Comparison of ENCODE assay signal across 1 cellular context in the genomic region with DNA sequence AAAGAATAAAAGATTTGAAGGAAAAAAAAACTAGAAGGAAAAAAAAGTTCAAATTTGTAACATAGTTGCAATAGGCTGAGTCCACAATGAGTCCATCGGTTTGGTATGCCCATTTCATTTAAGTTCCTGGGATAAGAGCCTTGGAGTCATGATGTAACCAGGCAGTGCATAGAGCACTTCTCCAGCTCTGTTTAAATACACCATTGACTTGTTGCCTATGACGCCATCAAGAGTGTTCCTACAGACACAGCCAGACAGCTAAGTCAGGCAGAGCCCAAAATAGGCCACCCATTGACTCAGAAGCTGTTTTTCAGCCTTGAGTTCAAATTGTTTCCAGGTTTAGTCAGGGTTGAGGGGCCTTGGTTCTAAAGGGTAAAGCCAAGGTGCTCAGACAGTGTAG.
TF ChIP-seq lines count a peak whose summit lies in the region.

No MANE protein-coding gene starts in this region.

TF ChIP-seq in HepG2, 621 proteins besides CTCF, POLR2A, EP300 and RAD21 (continued from another document and continues in another):
- TF ChIP-seq ZKSCAN1 (IDR thresholded peaks at IDR 0.05; ENCODE audit: low read length) (no peak), ZNF547 (CRISPR knock-in tag; IDR thresholded peaks at IDR 0.05) (no peak), FIP1L1 (IDR thresholded peaks at IDR 0.05; ENCODE audit: borderline replicate concordance, insufficient read depth, low read depth, low read length) (no peak), NFKBIZ (CRISPR knock-in tag; IDR thresholded peaks at IDR 0.05) (peak; percentile 86; the same call in 1 of the 2 replicates), ZNF331 (CRISPR knock-in tag; IDR thresholded peaks at IDR 0.05) (peak; percentile 66), ZNF333 (CRISPR knock-in tag; IDR thresholded peaks at IDR 0.05; ENCODE audit: borderline replicate concordance) (no peak), JUND (CRISPR knock-in tag; IDR thresholded peaks at IDR 0.05) (peak; percentile 89), NCOA2 (CRISPR knock-in tag; IDR thresholded peaks at IDR 0.05) (peak; percentile 88), ZBTB7B (CRISPR knock-in tag; IDR thresholded peaks at IDR 0.05) (no peak), ZNF564 (CRISPR knock-in tag; IDR thresholded peaks at IDR 0.05) (no peak), KAT8 (CRISPR knock-in tag; IDR thresholded peaks at IDR 0.05) (peak; percentile 52; the same call in 1 of the 2 replicates), ZNF335 (CRISPR knock-in tag; IDR thresholded peaks at IDR 0.05) (no peak), TP53 (CRISPR knock-in tag; conservative IDR thresholded peaks at IDR 0.05) (no peak), ZNF207 (IDR thresholded peaks at IDR 0.05; ENCODE audit: borderline replicate concordance) (no peak), SP1 (IDR thresholded peaks at IDR 0.05) (no peak), SP1 (CRISPR knock-in tag; IDR thresholded peaks at IDR 0.05) (no peak; the same call in 1 of the 2 replicates), ZNF24 (IDR thresholded peaks at IDR 0.05) (no peak), SMAD1 (CRISPR knock-in tag; IDR thresholded peaks at IDR 0.05; ENCODE audit: borderline replicate concordance, low read depth) (no peak), ZNF766 (CRISPR knock-in tag; IDR thresholded peaks at IDR 0.05; ENCODE audit: borderline replicate concordance) (no peak), NR2F2 (IDR thresholded peaks at IDR 0.05; ENCODE audit: borderline replicate concordance, low read depth) (no peak), PAF1 (CRISPR knock-in tag; IDR thresholded peaks at IDR 0.05) (no peak; the same call in 1 of the 2 replicates), ZNF607 (CRISPR knock-in tag; IDR thresholded peaks at IDR 0.05; ENCODE audit: borderline replicate concordance) (no peak), SP2 (CRISPR knock-in tag; IDR thresholded peaks at IDR 0.05) (no peak), CCDC6 (CRISPR knock-in tag; IDR thresholded peaks at IDR 0.05) (no peak), SALL1 (CRISPR knock-in tag; IDR thresholded peaks at IDR 0.05) (peak; percentile 71), PHF5A (CRISPR knock-in tag; IDR thresholded peaks at IDR 0.05; ENCODE audit: low read depth, unreplicated experiment) (no peak), HNRNPH1 (optimal IDR thresholded peaks at IDR 0.05; ENCODE audit: low read depth, low read length) (no peak), ZFP82 (CRISPR knock-in tag; IDR thresholded peaks at IDR 0.05; ENCODE audit: borderline replicate concordance) (no peak), SP5 (CRISPR knock-in tag; IDR thresholded peaks at IDR 0.05; ENCODE audit: borderline replicate concordance, low read depth) (no peak), ZKSCAN5 (CRISPR knock-in tag; IDR thresholded peaks at IDR 0.05) (no peak), ZNF562 (CRISPR knock-in tag; IDR thresholded peaks at IDR 0.05; ENCODE audit: borderline replicate concordance) (no peak), ZNF788 (CRISPR knock-in tag; IDR thresholded peaks at IDR 0.05; ENCODE audit: borderline replicate concordance) (peak; percentile 43; the same call in 1 of the 2 replicates), ZNF720 (CRISPR knock-in tag; IDR thresholded peaks at IDR 0.05) (no peak), ZNF749 (CRISPR knock-in tag; IDR thresholded peaks at IDR 0.05; ENCODE audit: borderline replicate concordance) (no peak), RCOR2 (CRISPR knock-in tag; IDR thresholded peaks at IDR 0.05) (peak; percentile 84; the same call in 1 of the 2 replicates), TGIF2 (CRISPR knock-in tag; IDR thresholded peaks at IDR 0.05) (peak; percentile 79), HNRNPK (IDR thresholded peaks at IDR 0.05; ENCODE audit: low read depth, low read length, poor library complexity, severe bottlenecking) (no peak), IRX3 (CRISPR knock-in tag; IDR thresholded peaks at IDR 0.05; ENCODE audit: borderline replicate concordance, low read depth) (no peak), ZNF329 (CRISPR knock-in tag; IDR thresholded peaks at IDR 0.05; ENCODE audit: low read depth) (no peak), POLR2G (IDR thresholded peaks at IDR 0.05; ENCODE audit: low read depth, low read length) (peak; percentile 49; the same call in 1 of the 2 replicates), ZFP41 (CRISPR knock-in tag; IDR thresholded peaks at IDR 0.05; ENCODE audit: borderline replicate concordance) (no peak), TMF1 (CRISPR knock-in tag; IDR thresholded peaks at IDR 0.05; ENCODE audit: low read depth) (no peak), LCORL (IDR thresholded peaks at IDR 0.05) (peak; percentile 66; the same call in 1 of the 2 replicates), LCORL (CRISPR knock-in tag; IDR thresholded peaks at IDR 0.05) (peak; percentile 71; the same call in 1 of the 2 replicates), U2AF1 (optimal IDR thresholded peaks at IDR 0.05; ENCODE audit: low read depth, low read length) (no peak), ZNF75D (CRISPR knock-in tag; IDR thresholded peaks at IDR 0.05; ENCODE audit: borderline replicate concordance) (no peak), JDP2 (CRISPR knock-in tag; IDR thresholded peaks at IDR 0.05; ENCODE audit: borderline replicate concordance) (no peak)
- TF ChIP-seq, protein P1, sequence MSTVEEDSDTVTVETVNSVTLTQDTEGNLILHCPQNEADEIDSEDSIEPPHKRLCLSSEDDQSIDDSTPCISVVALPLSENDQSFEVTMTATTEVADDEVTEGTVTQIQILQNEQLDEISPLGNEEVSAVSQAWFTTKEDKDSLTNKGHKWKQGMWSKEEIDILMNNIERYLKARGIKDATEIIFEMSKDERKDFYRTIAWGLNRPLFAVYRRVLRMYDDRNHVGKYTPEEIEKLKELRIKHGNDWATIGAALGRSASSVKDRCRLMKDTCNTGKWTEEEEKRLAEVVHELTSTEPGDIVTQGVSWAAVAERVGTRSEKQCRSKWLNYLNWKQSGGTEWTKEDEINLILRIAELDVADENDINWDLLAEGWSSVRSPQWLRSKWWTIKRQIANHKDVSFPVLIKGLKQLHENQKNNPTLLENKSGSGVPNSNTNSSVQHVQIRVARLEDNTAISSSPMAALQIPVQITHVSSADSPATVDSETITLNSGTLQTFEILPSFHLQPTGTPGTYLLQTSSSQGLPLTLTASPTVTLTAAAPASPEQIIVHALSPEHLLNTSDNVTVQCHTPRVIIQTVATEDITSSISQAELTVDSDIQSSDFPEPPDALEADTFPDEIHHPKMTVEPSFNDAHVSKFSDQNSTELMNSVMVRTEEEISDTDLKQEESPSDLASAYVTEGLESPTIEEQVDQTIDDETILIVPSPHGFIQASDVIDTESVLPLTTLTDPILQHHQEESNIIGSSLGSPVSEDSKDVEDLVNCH (CRISPR knock-in tag; IDR thresholded peaks at IDR 0.05) = no peak
- TF ChIP-seq, protein P2, sequence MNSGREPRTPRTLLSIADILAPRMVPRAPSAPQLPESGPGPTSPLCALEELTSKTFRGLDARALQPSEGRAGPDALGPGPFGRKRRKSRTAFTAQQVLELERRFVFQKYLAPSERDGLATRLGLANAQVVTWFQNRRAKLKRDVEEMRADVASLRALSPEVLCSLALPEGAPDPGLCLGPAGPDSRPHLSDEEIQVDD (CRISPR knock-in tag; IDR thresholded peaks at IDR 0.05; ENCODE audit: borderline replicate concordance) = no peak
- TF ChIP-seq, protein P3, sequence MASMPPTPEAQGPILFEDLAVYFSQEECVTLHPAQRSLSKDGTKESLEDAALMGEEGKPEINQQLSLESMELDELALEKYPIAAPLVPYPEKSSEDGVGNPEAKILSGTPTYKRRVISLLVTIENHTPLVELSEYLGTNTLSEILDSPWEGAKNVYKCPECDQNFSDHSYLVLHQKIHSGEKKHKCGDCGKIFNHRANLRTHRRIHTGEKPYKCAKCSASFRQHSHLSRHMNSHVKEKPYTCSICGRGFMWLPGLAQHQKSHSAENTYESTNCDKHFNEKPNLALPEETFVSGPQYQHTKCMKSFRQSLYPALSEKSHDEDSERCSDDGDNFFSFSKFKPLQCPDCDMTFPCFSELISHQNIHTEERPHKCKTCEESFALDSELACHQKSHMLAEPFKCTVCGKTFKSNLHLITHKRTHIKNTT (CRISPR knock-in tag; IDR thresholded peaks at IDR 0.05) = no peak
- TF ChIP-seq, protein P4, sequence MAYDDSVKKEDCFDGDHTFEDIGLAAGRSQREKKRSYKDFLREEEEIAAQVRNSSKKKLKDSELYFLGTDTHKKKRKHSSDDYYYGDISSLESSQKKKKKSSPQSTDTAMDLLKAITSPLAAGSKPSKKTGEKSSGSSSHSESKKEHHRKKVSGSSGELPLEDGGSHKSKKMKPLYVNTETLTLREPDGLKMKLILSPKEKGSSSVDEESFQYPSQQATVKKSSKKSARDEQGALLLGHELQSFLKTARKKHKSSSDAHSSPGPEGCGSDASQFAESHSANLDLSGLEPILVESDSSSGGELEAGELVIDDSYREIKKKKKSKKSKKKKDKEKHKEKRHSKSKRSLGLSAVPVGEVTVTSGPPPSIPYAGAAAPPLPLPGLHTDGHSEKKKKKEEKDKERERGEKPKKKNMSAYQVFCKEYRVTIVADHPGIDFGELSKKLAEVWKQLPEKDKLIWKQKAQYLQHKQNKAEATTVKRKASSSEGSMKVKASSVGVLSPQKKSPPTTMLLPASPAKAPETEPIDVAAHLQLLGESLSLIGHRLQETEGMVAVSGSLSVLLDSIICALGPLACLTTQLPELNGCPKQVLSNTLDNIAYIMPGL (CRISPR knock-in tag; IDR thresholded peaks at IDR 0.05; ENCODE audit: borderline replicate concordance in 1 of 2, low read depth in 1 of 2) = 0 out of 4 replicates have a peak, but pooled peaks of 1 of the 2 experiments have one; percentile 22
- TF ChIP-seq, protein P5, sequence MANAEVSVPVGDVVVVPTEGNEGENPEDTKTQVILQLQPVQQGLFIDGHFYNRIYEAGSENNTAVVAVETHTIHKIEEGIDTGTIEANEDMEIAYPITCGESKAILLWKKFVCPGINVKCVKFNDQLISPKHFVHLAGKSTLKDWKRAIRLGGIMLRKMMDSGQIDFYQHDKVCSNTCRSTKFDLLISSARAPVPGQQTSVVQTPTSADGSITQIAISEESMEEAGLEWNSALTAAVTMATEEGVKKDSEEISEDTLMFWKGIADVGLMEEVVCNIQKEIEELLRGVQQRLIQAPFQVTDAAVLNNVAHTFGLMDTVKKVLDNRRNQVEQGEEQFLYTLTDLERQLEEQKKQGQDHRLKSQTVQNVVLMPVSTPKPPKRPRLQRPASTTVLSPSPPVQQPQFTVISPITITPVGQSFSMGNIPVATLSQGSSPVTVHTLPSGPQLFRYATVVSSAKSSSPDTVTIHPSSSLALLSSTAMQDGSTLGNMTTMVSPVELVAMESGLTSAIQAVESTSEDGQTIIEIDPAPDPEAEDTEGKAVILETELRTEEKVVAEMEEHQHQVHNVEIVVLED (CRISPR knock-in tag; IDR thresholded peaks at IDR 0.05; ENCODE audit: borderline replicate concordance) = no peak
- TF ChIP-seq, protein P6, sequence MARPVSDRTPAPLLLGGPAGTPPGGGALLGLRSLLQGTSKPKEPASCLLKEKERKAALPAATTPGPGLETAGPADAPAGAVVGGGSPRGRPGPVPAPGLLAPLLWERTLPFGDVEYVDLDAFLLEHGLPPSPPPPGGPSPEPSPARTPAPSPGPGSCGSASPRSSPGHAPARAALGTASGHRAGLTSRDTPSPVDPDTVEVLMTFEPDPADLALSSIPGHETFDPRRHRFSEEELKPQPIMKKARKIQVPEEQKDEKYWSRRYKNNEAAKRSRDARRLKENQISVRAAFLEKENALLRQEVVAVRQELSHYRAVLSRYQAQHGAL (CRISPR knock-in tag; IDR thresholded peaks at IDR 0.05; ENCODE audit: not compliant biosample characterization) = no peak
- TF ChIP-seq, protein P7, sequence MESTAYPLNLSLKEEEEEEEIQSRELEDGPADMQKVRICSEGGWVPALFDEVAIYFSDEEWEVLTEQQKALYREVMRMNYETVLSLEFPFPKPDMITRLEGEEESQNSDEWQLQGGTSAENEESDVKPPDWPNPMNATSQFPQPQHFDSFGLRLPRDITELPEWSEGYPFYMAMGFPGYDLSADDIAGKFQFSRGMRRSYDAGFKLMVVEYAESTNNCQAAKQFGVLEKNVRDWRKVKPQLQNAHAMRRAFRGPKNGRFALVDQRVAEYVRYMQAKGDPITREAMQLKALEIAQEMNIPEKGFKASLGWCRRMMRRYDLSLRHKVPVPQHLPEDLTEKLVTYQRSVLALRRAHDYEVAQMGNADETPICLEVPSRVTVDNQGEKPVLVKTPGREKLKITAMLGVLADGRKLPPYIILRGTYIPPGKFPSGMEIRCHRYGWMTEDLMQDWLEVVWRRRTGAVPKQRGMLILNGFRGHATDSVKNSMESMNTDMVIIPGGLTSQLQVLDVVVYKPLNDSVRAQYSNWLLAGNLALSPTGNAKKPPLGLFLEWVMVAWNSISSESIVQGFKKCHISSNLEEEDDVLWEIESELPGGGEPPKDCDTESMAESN (CRISPR knock-in tag; conservative IDR thresholded peaks at IDR 0.05) = no peak; the same call in 1 of the 2 replicates
- TF ChIP-seq, protein P8, sequence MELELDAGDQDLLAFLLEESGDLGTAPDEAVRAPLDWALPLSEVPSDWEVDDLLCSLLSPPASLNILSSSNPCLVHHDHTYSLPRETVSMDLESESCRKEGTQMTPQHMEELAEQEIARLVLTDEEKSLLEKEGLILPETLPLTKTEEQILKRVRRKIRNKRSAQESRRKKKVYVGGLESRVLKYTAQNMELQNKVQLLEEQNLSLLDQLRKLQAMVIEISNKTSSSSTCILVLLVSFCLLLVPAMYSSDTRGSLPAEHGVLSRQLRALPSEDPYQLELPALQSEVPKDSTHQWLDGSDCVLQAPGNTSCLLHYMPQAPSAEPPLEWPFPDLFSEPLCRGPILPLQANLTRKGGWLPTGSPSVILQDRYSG (CRISPR knock-in tag; IDR thresholded peaks at IDR 0.05) = no peak
- TF ChIP-seq, protein P9, sequence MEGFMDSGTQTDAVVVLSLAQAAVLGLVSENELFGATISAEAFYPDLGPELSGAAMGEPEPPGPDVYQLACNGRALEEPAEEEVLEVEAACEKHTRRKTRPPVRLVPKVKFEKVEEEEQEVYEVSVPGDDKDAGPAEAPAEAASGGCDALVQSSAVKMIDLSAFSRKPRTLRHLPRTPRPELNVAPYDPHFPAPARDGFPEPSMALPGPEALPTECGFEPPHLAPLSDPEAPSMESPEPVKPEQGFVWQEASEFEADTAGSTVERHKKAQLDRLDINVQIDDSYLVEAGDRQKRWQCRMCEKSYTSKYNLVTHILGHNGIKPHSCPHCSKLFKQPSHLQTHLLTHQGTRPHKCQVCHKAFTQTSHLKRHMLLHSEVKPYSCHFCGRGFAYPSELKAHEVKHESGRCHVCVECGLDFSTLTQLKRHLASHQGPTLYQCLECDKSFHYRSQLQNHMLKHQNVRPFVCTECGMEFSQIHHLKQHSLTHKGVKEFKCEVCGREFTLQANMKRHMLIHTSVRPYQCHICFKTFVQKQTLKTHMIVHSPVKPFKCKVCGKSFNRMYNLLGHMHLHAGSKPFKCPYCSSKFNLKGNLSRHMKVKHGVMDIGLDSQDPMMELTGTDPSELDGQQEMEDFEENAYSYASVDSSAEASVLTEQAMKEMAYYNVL (CRISPR knock-in tag; IDR thresholded peaks at IDR 0.05; ENCODE audit: borderline replicate concordance) = no peak; the same call in 1 of the 2 replicates
- TF ChIP-seq, protein P10, sequence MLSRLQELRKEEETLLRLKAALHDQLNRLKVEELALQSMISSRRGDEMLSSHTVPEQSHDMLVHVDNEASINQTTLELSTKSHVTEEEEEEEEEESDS (CRISPR knock-in tag; IDR thresholded peaks at IDR 0.05; ENCODE audit: borderline replicate concordance) = no peak
- TF ChIP-seq, protein P11, sequence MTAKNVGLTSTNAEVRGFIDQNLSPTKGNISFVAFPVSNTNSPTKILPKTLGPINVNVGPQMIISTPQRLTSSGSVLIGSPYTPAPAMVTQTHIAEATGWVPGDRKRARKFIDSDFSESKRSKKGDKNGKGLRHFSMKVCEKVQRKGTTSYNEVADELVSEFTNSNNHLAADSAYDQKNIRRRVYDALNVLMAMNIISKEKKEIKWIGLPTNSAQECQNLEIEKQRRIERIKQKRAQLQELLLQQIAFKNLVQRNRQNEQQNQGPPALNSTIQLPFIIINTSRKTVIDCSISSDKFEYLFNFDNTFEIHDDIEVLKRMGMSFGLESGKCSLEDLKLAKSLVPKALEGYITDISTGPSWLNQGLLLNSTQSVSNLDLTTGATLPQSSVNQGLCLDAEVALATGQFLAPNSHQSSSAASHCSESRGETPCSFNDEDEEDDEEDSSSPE (CRISPR knock-in tag; IDR thresholded peaks at IDR 0.05) = no peak
